ENCODE assay signal across 16 cellular contexts in the genomic region with DNA sequence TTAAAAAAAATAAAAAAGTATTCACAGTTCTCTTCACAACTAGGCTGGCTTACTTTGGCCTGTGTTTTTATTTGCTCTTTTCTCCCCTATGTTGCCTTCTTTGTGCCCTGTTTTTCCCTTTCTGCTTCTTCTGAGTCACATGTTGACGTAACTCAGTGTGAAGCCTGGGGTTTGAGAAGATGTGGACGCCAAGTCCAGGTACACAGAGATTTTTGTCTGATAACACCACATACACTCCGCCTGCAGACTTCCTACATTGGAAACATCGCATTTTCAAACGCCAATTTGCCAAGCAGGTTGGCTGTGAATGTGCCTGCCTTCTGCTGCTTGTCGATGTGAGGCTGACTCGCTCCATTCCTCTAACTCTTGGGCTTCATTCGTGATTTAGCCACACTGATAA.
DNase-seq lines count a peak whose midpoint lies in the region; ATAC-seq, FAIRE-seq and TF ChIP-seq lines count a peak whose summit lies in the region.
"Had no signal": no experiment of that assay in that cellular context is flagged by ENCODE, and none has a peak within 500 bp of the region (broad histone marks: within the 10 kb centered on the region; RNA-seq: fewer than 3 reads in every experiment).

No MANE protein-coding gene starts in this region.

- peak; percentile 73 to 75 for ATAC-seq in A549
- ATAC-seq: activated CD4-positive, CD25-positive, alpha-beta regulatory T cell treated with anti-CD3 and anti-CD28 coated beads, Interleukin-2, amount 50 U/mL, for 24 hours; CD8-positive, alpha-beta T cell; effector memory CD8-positive, alpha-beta T cell had no signal

- H3K9me3 ChIP-seq in A549 = no peaks in the 10 kb centered on the region

- DNase-seq in A549 (ENCODE audit: low read depth in 1 of 2, low spot score in 1 of 2) (peak; percentile 14 to 64), NCI-H460 (ENCODE audit: extremely low read depth, low read depth) (peak; percentile 7), T47D (ENCODE audit: low read depth in 1 of 2, low spot score in 1 of 2) (peak; percentile 12 to 60), middle frontal gyrus (ENCODE audit: extremely low spot score, low spot score) (peak; percentile 42), nucleus accumbens (lab: John Stamatoyannopoulos, UW) (no peak), endothelial cell (ENCODE audit: low spot score) (no peak), cerebellum (ENCODE audit: low spot score) (no peak)
- DNase-seq in activated naive CD4-positive, alpha-beta T cell treated with Interleukin-2 at 50 U/mL for 16 hours = no peak
- DNase-seq: activated naive CD4-positive, alpha-beta T cell; CD8-positive, alpha-beta T cell; effector memory CD8-positive, alpha-beta T cell; Kasumi-1; naive B cell; NCI-H1436 treated with DMSO at 0.1 percent for 48 hours; NCI-H446 had no signal

- H3K4me1 Mint-ChIP-seq in endothelial cell (ENCODE audit: unreplicated experiment) = no peaks in the 10 kb centered on the region
- H3K4me1 Mint-ChIP-seq: naive B cell had no signal

- WGBS in A549 (ENCODE audit: missing lambda C conversion rate) = 8% methylated on average over 8 of the region's 8 CpGs

- H3K36me3 Mint-ChIP-seq in endothelial cell (ENCODE audit: low read depth, unreplicated experiment) = no peaks in the 10 kb centered on the region
- H3K36me3 Mint-ChIP-seq: CD8-positive, alpha-beta T cell; naive B cell had no signal

- TF ChIP-seq RAD21 in A549 (conservative IDR thresholded peaks at IDR 0.05 in 1 of 2, IDR thresholded peaks at IDR 0.05 in 1 of 2) = 0 out of 5 replicates have a peak, but pooled peaks of 1 of the 2 experiments have one; percentile 20

- H3K27ac Mint-ChIP-seq in endothelial cell (ENCODE audit: unreplicated experiment) = no peak overlapping the region
- H3K27ac Mint-ChIP-seq: CD8-positive, alpha-beta T cell; effector memory CD8-positive, alpha-beta T cell; naive B cell had no signal

- POLR2A ChIA-PET in A549 (lab: Yijun Ruan, JAX) = no interaction called here

- H3K27ac ChIP-seq in A549 = peak overlapping the region; percentile 54 to 56

- H3K4me2 ChIP-seq in A549 = peak overlapping the region; percentile 60

- TF ChIP-seq EP300 in A549 (IDR thresholded peaks at IDR 0.05) = no peak

- CTCF ChIA-PET in A549 (lab: Yijun Ruan, JAX) = interaction anchor here (1.0 to 1.2 kb wide), 2 partner anchors 24 to 166 kb away, joined by 3 to 4 read pairs; no protein-coding TSS in a partner anchor

- FAIRE-seq in A549 (lab: Jason Lieb, UNC) = no peak

- in situ Hi-C loops in T47D (cut with HindIII; ENCODE audit: low pct_unique_long_range_greater_than_20kb, low sequenced_read_pairs) = no loop called here

- no peak for TF ChIP-seq POLR2A in A549 (IDR thresholded peaks at IDR 0.05; ENCODE audit: low read length)

- no peak for TF ChIP-seq CTCF in A549 (IDR thresholded peaks at IDR 0.05)
- no peak for TF ChIP-seq CTCF in endothelial cell (IDR thresholded peaks at IDR 0.05; ENCODE audit: unreplicated experiment)

- H3K9me3 Mint-ChIP-seq in endothelial cell (ENCODE audit: unreplicated experiment) = no peaks in the 10 kb centered on the region
- H3K9me3 Mint-ChIP-seq: effector memory CD8-positive, alpha-beta T cell had no signal

- H3K27me3 Mint-ChIP-seq in endothelial cell (ENCODE audit: unreplicated experiment) = no peaks in the 10 kb centered on the region

- H3K4me3 ChIP-seq in A549 = no peak overlapping the region

- no peak overlapping the region for H3K4me3 Mint-ChIP-seq in endothelial cell (ENCODE audit: unreplicated experiment)
- H3K4me3 Mint-ChIP-seq: CD8-positive, alpha-beta T cell; effector memory CD8-positive, alpha-beta T cell had no signal

- peaks cover 25% of the 10 kb centered on the region for H3K4me1 ChIP-seq in A549

TF ChIP-seq in A549, 52 proteins besides CTCF, POLR2A, EP300 and RAD21:
- TF ChIP-seq JUNB (IDR thresholded peaks at IDR 0.05) (0 out of 2 replicates have a peak, but pooled peaks have one; percentile 39), NR3C1 (IDR thresholded peaks at IDR 0.05) (no peak), MAX (IDR thresholded peaks at IDR 0.05) (0 out of 2 replicates have a peak, but pooled peaks have one; percentile 32), HDAC2 (IDR thresholded peaks at IDR 0.05) (no peak), HES2 (IDR thresholded peaks at IDR 0.05) (no peak), GATA3 (IDR thresholded peaks at IDR 0.05; ENCODE audit: borderline replicate concordance) (peak; percentile 78; the same call in 1 of the 2 replicates)
- TF ChIP-seq, protein P1, sequence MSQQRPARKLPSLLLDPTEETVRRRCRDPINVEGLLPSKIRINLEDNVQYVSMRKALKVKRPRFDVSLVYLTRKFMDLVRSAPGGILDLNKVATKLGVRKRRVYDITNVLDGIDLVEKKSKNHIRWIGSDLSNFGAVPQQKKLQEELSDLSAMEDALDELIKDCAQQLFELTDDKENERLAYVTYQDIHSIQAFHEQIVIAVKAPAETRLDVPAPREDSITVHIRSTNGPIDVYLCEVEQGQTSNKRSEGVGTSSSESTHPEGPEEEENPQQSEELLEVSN (IDR thresholded peaks at IDR 0.05; ENCODE audit: borderline replicate concordance, low read depth) = no peak

Comparison
In these comparisons a context has a peak if more than half of its experiments do, and no peak if none do; other contexts are left out.
1. DNase-seq: peak in A549 (2 of 2), NCI-H460 (single experiment), T47D (2 of 2) and middle frontal gyrus (single experiment); none in nucleus accumbens (0 of 56), activated naive CD4-positive, alpha-beta T cell treated with Interleukin-2 at 50 U/mL for 16 hours (single experiment), endothelial cell (single experiment) and cerebellum (single experiment).